In the genomic region with DNA sequence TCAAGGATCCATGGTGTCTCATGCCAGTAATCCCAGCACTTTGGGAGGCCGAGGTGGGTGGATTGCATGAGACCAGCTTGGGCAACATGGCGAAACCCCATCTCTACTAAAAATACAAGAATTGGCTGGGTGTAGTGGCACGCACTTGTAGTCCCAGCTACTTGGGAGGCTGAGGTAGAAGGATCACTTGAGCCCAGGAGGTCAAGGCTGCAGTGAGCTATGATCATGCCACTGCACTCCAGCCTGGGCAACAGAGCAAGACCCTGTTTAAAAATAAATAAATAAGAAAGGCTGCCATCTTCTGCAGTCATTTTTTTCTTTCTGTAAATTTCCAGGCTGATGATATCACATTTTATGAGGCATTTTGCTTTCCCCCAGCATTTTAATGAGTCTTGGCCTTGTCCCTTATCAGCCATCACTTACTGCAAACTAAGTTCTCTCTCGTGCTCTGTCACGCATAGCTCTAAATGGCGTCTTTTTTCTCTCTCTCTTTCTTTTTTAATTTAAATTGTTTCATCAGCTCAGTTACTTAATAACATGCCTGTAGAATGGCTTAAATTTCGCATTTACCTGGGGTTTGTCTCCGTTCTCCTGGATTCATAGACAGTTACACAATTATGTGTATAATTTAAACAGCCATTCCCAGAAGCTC, we compare ENCODE assay signal across 1 cellular context. TPM values are rescaled to one million over a fixed set of nuclear protein-coding genes. Genes with fewer than 3 reads are reported as not detected.
"Had no signal": no experiment of that assay in that cellular context is flagged by ENCODE, and none has a peak within 500 bp of the region (broad histone marks: within the 10 kb centered on the region; RNA-seq: fewer than 3 reads in every experiment).

No MANE protein-coding gene starts in this region.

RNA-seq across cellular contexts. Expression of a gene that starts 44.0 kb away (rescaled TPM):
- polyA plus RNA-seq: neural cell had no signal
